13 cellular contexts compared by ENCODE assay signal in the genomic region with DNA sequence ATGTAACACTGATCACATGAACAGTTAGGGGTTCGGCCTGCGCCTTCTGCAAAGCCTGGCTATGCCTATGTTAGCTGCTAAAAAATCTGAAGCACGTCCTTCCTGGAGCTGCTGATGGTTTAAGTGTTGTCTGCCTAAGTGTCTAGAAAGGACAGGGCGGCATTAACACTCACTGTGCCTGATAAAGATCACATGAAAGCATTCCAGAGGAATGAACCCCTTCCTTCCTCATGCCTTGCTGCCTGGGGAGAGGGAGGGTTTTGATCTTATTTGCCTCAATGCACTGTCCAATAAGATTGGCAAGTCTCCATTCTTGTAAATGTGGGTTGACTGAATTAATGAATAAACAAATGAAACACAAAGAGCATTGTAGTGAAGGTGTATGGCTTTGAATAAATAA. TPM values are rescaled to one million over a fixed set of nuclear protein-coding genes. Genes with fewer than 3 reads are reported as not detected.
DNase-seq lines count a peak whose midpoint lies in the region; ATAC-seq and TF ChIP-seq lines count a peak whose summit lies in the region.
"Had no signal": no experiment of that assay in that cellular context is flagged by ENCODE, and none has a peak within 500 bp of the region (broad histone marks: within the 10 kb centered on the region; RNA-seq: fewer than 3 reads in every experiment).

No MANE protein-coding gene starts in this region.

- TF ChIP-seq POLR2A in heart left ventricle (IDR thresholded peaks at IDR 0.05): no peak

- no peaks in the 10 kb centered on the region for H3K27me3 Mint-ChIP-seq in type B pancreatic cell

- H3K4me3 Mint-ChIP-seq in type B pancreatic cell: peak overlapping the region; percentile 53
- H3K4me3 Mint-ChIP-seq: brain had no signal

- intact Hi-C loops in heart left ventricle (cut with DNase I): loop anchor here in 3 of 10 donors (5.0 to 10.0 kb wide), 2 partner anchors 55 to 58 kb away; no protein-coding TSS in a partner anchor
- intact Hi-C loops in left ventricle myocardium superior (cut with micrococcal nuclease): no loop called here

- no peaks in the 10 kb centered on the region for H3K9me3 ChIP-seq in heart left ventricle
- no peaks in the 10 kb centered on the region for H3K9me3 ChIP-seq in effector memory CD4-positive, alpha-beta T cell (ENCODE audit: control insufficient read depth, low read length)

- H3K27ac Mint-ChIP-seq in type B pancreatic cell: peak overlapping the region; percentile 85
- H3K27ac Mint-ChIP-seq: brain had no signal

- no peak for TF ChIP-seq CTCF in heart left ventricle (IDR thresholded peaks at IDR 0.05)
- TF ChIP-seq CTCF in brain microvascular endothelial cell (IDR thresholded peaks at IDR 0.05; ENCODE audit: low read depth, low read length, missing control alignments): no peak
- TF ChIP-seq CTCF in type B pancreatic cell (conservative IDR thresholded peaks at IDR 0.05): no peak

- no peaks in the 10 kb centered on the region for H3K36me3 ChIP-seq in heart left ventricle
- no peaks in the 10 kb centered on the region for H3K36me3 ChIP-seq in brain microvascular endothelial cell (replicated peaks)
- H3K36me3 ChIP-seq in effector memory CD4-positive, alpha-beta T cell (ENCODE audit: control insufficient read depth, insufficient read depth, low read length): no peaks in the 10 kb centered on the region

- ATAC-seq in heart left ventricle (no peak), left ventricle myocardium superior (no peak)

- 44 to 75% (median 50%) methylated on average over 4 of the region's 4 CpGs for WGBS in heart left ventricle, 4 donors

- peaks cover 6% of the 10 kb centered on the region for H3K36me3 Mint-ChIP-seq in type B pancreatic cell
- H3K36me3 Mint-ChIP-seq: brain had no signal

- in situ Hi-C loops in brain microvascular endothelial cell (cut with HindIII; ENCODE audit: low pct_ligation_motif_present, low sequenced_read_pairs): no loop called here

- DNase-seq in heart left ventricle (no peak), left ventricle myocardium superior (no peak), brain microvascular endothelial cell (peak; percentile 88), kidney tubule cell (ENCODE audit: low spot score) (peak; percentile 90), type B pancreatic cell (ENCODE audit: extremely low spot score, unreplicated experiment) (no peak), NCI-H187 treated with DMSO at 0.1 percent for 48 hours (lab: John Stamatoyannopoulos, UW) (no peak), NCI-H2171 (lab: John Stamatoyannopoulos, UW) (no peak)
- DNase-seq in effector memory CD4-positive, alpha-beta T cell: no peak
- DNase-seq: activated CD8-positive, alpha-beta memory T cell treated with anti-CD3 and anti-CD28 coated beads for 24 hours; retina; SHP77 treated with DMSO at 0.1 percent for 48 hours; stimulated activated CD8-positive, alpha-beta memory T cell treated with anti-CD3 and anti-CD28 coated beads, Interleukin-4, amount 100 ng/mL, for 48 hours had no signal

- H3K27ac ChIP-seq in heart left ventricle (peak overlapping the region in 11 of 12 donors; percentile 48 to 84 (median 74)), brain microvascular endothelial cell (peak overlapping the region; percentile 46)
- no peak overlapping the region for H3K27ac ChIP-seq in effector memory CD4-positive, alpha-beta T cell (ENCODE audit: insufficient read depth, low read length, poor library complexity, severe bottlenecking)

- peaks cover 39% of the 10 kb centered on the region for H3K4me1 Mint-ChIP-seq in type B pancreatic cell (ENCODE audit: unreplicated experiment)

- H3K9me3 Mint-ChIP-seq in type B pancreatic cell: no peaks in the 10 kb centered on the region
- H3K9me3 Mint-ChIP-seq: brain had no signal

- H3K27me3 ChIP-seq in heart left ventricle (peaks cover 0 to 7% (median 0%) of the 10 kb centered on the region in 9 donors), brain microvascular endothelial cell (replicated peaks) (no peaks in the 10 kb centered on the region)
- no peaks in the 10 kb centered on the region for H3K27me3 ChIP-seq in effector memory CD4-positive, alpha-beta T cell (replicated peaks; ENCODE audit: control insufficient read depth, insufficient read depth, low read length, poor library complexity, severe bottlenecking)

- peak overlapping the region in 3 of 12 donors; percentile 3 to 14 (median 6) for H3K4me3 ChIP-seq in heart left ventricle
- H3K4me3 ChIP-seq in brain microvascular endothelial cell (ENCODE audit: low read depth, low read length): no peak overlapping the region
- no peak overlapping the region for H3K4me3 ChIP-seq in effector memory CD4-positive, alpha-beta T cell (ENCODE audit: insufficient read depth, low read depth, low read length, poor library complexity, severe bottlenecking)

- peaks cover 0 to 83% (median 51%) of the 10 kb centered on the region in 12 donors for H3K4me1 ChIP-seq in heart left ventricle
- H3K4me1 ChIP-seq in effector memory CD4-positive, alpha-beta T cell (ENCODE audit: control insufficient read depth, insufficient read depth, low read length, poor library complexity, severe bottlenecking): peaks cover 5% of the 10 kb centered on the region

RNA-seq across cellular contexts. Expression of a gene that starts 5.2 kb away (rescaled TPM):
- total RNA-seq in heart left ventricle: 100 to 1,000 TPM in 1 of 9 donors, 10 to 100 TPM in 8; 35.0 to 128 (median 45.2) TPM
- 10 to 100 TPM; 21.4 to 59.8 TPM for polyA plus RNA-seq in heart left ventricle
- 39.6 TPM for total RNA-seq in left ventricle myocardium superior
- 46.2 and 122 TPM in 2 replicates for total RNA-seq in type B pancreatic cell (ENCODE audit: low replicate concordance)

Comparison
In these comparisons a context has a peak if more than half of its experiments do, and no peak if none do; other contexts are left out.
1. DNase-seq: peak in brain microvascular endothelial cell (single experiment) and kidney tubule cell (single experiment); none in heart left ventricle (0 of 5), left ventricle myocardium superior (single experiment), type B pancreatic cell (single experiment), NCI-H187 treated with DMSO at 0.1 percent for 48 hours (single experiment), NCI-H2171 (single experiment) and effector memory CD4-positive, alpha-beta T cell (0 of 3).